20 cellular contexts compared by ENCODE assay signal in the genomic region with DNA sequence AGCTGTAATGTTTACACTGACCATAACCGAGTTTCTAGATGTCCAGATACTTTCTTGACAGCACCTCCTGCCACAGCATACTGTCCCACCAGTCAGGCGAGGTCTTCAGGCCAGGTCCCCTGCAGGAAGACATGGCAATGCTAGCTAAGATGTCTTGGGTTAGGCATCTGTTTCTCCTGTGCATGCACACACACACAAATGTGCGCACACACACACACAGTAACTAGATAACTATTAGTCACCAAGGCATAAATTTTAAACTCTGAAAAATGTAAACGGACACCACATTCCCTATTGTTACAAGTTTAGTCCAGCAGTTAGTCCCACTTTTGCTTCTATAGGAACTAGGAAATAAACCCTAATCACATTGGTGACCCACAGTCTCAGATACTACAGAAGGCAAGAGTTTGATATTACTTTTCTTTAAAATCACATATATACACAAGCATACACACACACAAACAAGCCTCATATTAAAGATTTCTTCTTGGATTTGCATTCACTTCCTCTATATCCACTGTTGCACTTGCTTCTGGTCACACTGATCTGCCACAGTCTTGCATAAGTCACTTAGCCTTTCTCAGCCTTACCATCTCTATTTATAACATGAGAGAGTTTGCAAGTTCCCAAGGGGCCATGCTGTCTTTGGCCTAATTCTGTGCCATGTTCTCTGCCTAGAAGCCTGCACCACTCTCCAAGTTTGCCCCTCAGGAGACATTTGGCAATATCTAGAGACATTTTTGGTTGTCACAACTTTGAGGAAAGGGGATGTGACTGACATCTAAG. TPM values are rescaled to one million over a fixed set of nuclear protein-coding genes. Genes with fewer than 3 reads are reported as not detected.
A peak's percentile ranks its signal among the peaks of the same experiment; 100 is the strongest.
DNase-seq lines count a peak whose midpoint lies in the region; ATAC-seq and TF ChIP-seq lines count a peak whose summit lies in the region.
"Had no signal": no experiment of that assay in that cellular context is flagged by ENCODE, and none has a peak within 500 bp of the region (broad histone marks: within the 10 kb centered on the region; RNA-seq: fewer than 3 reads in every experiment).

No MANE protein-coding gene starts in this region.

- peak; percentile 32 for DNase-seq in GM23248
- peak; percentile 84 for DNase-seq in NOMO-1 treated with dmso at 0.1 percent for 144 hours (lab: John Stamatoyannopoulos, UW; ENCODE audit: unreplicated experiment)
- peak; percentile 58 for DNase-seq in choroid plexus epithelial cell (ENCODE audit: low read depth)
- no peak for DNase-seq in psoas muscle
- no peak for DNase-seq in SK-N-DZ (ENCODE audit: low spot score)
- no peak for DNase-seq in effector memory CD4-positive, alpha-beta T cell
- DNase-seq in NCI-H69 (lab: John Stamatoyannopoulos, UW): no peak
- DNase-seq: activated CD8-positive, alpha-beta memory T cell treated with anti-CD3 and anti-CD28 coated beads, Interleukin-2, amount 10 ng/mL, durations not matched to agents 7 days and 5 days; activated naive CD4-positive, alpha-beta T cell treated with Interleukin-2 at 50 U/mL for 16 hours; Caco-2; central memory CD4-positive, alpha-beta T cell; NCI-H2081; NCI-H82; WERI-Rb-1 had no signal

- no peak overlapping the region for H2AFZ ChIP-seq in GM23248

- H3K9me2 ChIP-seq in GM23248 (ENCODE audit: insufficient read depth): no peaks in the 10 kb centered on the region

- TF ChIP-seq CTCF in choroid plexus epithelial cell (conservative IDR thresholded peaks at IDR 0.05; ENCODE audit: low read depth, low read length) (no peak), psoas muscle (IDR thresholded peaks at IDR 0.05) (no peak)

- peak in 3 of 4 donors; percentile 57 to 78 (median 64) for ATAC-seq in psoas muscle
- no peak for ATAC-seq in GM21381 (IDR thresholded peaks at IDR 0.05; ENCODE audit: unreplicated experiment)
- ATAC-seq: activated CD8-positive, alpha-beta memory T cell treated with anti-CD3 and anti-CD28 coated beads, Interleukin-2, amount 10 ng/mL, durations not matched to agents 7 days and 5 days had no signal

- no peaks in the 10 kb centered on the region for H3K79me2 ChIP-seq in GM23248 (ENCODE audit: insufficient read depth)

- no peak overlapping the region for H3K4me2 ChIP-seq in GM23248 (ENCODE audit: unreplicated experiment)
- H3K4me2 ChIP-seq: KMS-11 had no signal

- H3K36me3 ChIP-seq in GM23248 (ENCODE audit: low read depth): no peaks in the 10 kb centered on the region
- no peaks in the 10 kb centered on the region for H3K36me3 ChIP-seq in psoas muscle (ENCODE audit: insufficient read depth in 1 of 2, low read depth in 1 of 2)
- H3K36me3 ChIP-seq in effector memory CD4-positive, alpha-beta T cell (ENCODE audit: control insufficient read depth, insufficient read depth, low read length): no peaks in the 10 kb centered on the region
- H3K36me3 ChIP-seq: HAP-1, WERI-Rb-1 had no signal

- intact Hi-C loops in psoas muscle (cut with DNase I): no loop called here

- H3K4me3 ChIP-seq in GM23248 (no peak overlapping the region), choroid plexus epithelial cell (ENCODE audit: low read depth, low read length) (no peak overlapping the region), psoas muscle (no peak overlapping the region)
- no peak overlapping the region for H3K4me3 ChIP-seq in effector memory CD4-positive, alpha-beta T cell (ENCODE audit: insufficient read depth, low read depth, low read length, poor library complexity, severe bottlenecking)
- H3K4me3 ChIP-seq: HAP-1, SK-N-MC had no signal

- no peaks in the 10 kb centered on the region for H3K27me3 ChIP-seq in GM23248 (replicated peaks; ENCODE audit: insufficient read depth)
- H3K27me3 ChIP-seq in psoas muscle (ENCODE audit: insufficient read depth in 3 of 3, low read length in 2 of 3): no peaks in the 10 kb centered on the region
- no peaks in the 10 kb centered on the region for H3K27me3 ChIP-seq in effector memory CD4-positive, alpha-beta T cell (replicated peaks; ENCODE audit: control insufficient read depth, insufficient read depth, low read length, poor library complexity, severe bottlenecking)

- no peak overlapping the region for H3K27ac ChIP-seq in GM23248
- H3K27ac ChIP-seq in psoas muscle: no peak overlapping the region
- H3K27ac ChIP-seq in effector memory CD4-positive, alpha-beta T cell (ENCODE audit: insufficient read depth, low read length, poor library complexity, severe bottlenecking): no peak overlapping the region
- H3K27ac ChIP-seq: KMS-11, SK-N-MC, WERI-Rb-1 had no signal

- in situ Hi-C loops in GM23248 (cut with MboI): no loop called here

- H3K4me1 ChIP-seq in GM23248 (ENCODE audit: insufficient read depth): peaks cover 21% of the 10 kb centered on the region
- H3K4me1 ChIP-seq in psoas muscle: no peaks in the 10 kb centered on the region
- H3K4me1 ChIP-seq in effector memory CD4-positive, alpha-beta T cell (ENCODE audit: control insufficient read depth, insufficient read depth, low read length, poor library complexity, severe bottlenecking): no peaks in the 10 kb centered on the region
- H3K4me1 ChIP-seq: Caco-2, HAP-1 had no signal

- H3K9ac ChIP-seq in GM23248: no peak overlapping the region
- H3K9ac ChIP-seq: KMS-11 had no signal

- H3F3A ChIP-seq in GM23248 (ENCODE audit: insufficient read depth): peaks cover 18% of the 10 kb centered on the region

- H3K9me3 ChIP-seq in GM23248 (ENCODE audit: low read depth) (no peaks in the 10 kb centered on the region), psoas muscle (no peaks in the 10 kb centered on the region)
- H3K9me3 ChIP-seq in effector memory CD4-positive, alpha-beta T cell (ENCODE audit: control insufficient read depth, low read length): no peaks in the 10 kb centered on the region
- H3K9me3 ChIP-seq: Caco-2, HAP-1 had no signal

- 75 to 80% methylated on average over 4 of the region's 4 CpGs for WGBS in GM23248 (ENCODE audit: low coverage in 1 of 2, low lambda C conversion rate in 2 of 2, missing lambda C conversion rate in 2 of 2), 2 experiments
- WGBS in psoas muscle, 3 donors: 75 to 87% (median 81%) methylated on average over 4 of the region's 4 CpGs

- H4K20me1 ChIP-seq in GM23248 (ENCODE audit: insufficient read depth): no peaks in the 10 kb centered on the region

RNA-seq across cellular contexts. Expression of gene IL21, which starts 32.2 kb away (rescaled TPM):
- total RNA-seq in GM23248 (2014; rRNA removed; shearing (Covaris generic)): not detected in 2 replicates
- polyA plus RNA-seq in GM23248 (2016; fragmentation: Nextera tagmentation; extraction: Ambion mirVana) (not detected in 2 replicates), psoas muscle (under 1 TPM in 1 of 3 donors, not detected in 2; 0.04 TPM)
- not detected for total RNA-seq in psoas muscle
- polyA plus RNA-seq in SK-N-DZ (2014; cell fraction: cytosol; rRNA removed): not detected in 2 replicates
- not detected in 2 replicates for polyA plus RNA-seq in SK-N-DZ (2014; cell fraction: nucleus; rRNA removed)
- total RNA-seq: Caco-2, lower leg skin, neural crest cell had no signal

Comparison
In these comparisons a context has a peak if more than half of its experiments do, and no peak if none do; other contexts are left out.
1. DNase-seq: peak in GM23248 (single experiment), NOMO-1 treated with dmso at 0.1 percent for 144 hours (single experiment) and choroid plexus epithelial cell (single experiment); none in psoas muscle (0 of 2), SK-N-DZ (single experiment), effector memory CD4-positive, alpha-beta T cell (0 of 3) and NCI-H69 (single experiment).